ENCODE assay signal across 1 cellular context in the genomic region with DNA sequence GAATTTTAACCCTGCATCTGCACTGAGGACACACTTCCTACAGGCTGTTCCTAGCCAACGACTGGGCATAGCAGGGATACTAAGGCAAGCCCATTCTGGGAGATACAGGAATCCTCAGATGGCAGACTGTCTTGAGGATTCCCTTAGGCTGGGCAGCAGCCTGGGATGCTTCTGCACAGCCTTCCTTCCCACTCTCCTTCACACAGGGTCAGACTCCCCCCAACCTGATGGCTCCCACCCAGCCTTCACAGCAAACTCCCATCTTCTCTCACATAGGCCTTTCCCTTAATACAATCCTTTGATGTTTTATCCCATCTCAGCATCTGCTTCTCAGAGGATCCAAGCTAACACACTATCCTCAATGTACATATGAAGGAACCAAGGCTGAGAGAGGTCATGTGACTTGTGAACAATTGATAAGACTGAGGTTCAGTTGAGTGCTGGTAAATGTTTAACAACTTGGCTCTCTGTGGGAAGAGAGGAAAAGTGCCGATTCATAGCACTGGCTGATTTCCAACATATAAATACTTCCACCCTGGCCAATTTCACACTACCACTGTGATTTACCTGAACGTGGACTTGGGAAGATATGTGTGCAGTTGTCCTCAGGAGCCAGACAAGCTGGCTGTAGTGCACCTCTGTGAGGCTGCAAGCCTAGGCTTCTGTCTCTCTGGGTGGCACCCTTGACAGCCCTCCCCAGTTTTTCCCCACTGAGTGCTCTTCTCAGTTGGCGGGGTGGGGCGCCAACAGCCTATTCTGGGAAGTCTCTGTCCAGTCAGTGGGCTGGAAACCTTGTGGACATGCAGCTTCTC.
TF ChIP-seq lines count a peak whose summit lies in the region.

No MANE protein-coding gene starts in this region.

TF ChIP-seq in HepG2, 621 proteins besides CTCF, POLR2A, EP300 and RAD21 (continued from another document and continues in another):
- TF ChIP-seq, protein P1, sequence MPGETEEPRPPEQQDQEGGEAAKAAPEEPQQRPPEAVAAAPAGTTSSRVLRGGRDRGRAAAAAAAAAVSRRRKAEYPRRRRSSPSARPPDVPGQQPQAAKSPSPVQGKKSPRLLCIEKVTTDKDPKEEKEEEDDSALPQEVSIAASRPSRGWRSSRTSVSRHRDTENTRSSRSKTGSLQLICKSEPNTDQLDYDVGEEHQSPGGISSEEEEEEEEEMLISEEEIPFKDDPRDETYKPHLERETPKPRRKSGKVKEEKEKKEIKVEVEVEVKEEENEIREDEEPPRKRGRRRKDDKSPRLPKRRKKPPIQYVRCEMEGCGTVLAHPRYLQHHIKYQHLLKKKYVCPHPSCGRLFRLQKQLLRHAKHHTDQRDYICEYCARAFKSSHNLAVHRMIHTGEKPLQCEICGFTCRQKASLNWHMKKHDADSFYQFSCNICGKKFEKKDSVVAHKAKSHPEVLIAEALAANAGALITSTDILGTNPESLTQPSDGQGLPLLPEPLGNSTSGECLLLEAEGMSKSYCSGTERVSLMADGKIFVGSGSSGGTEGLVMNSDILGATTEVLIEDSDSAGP (CRISPR knock-in tag; IDR thresholded peaks at IDR 0.05; ENCODE audit: borderline replicate concordance), result peak; percentile 52; the same call in 1 of the 2 replicates
- TF ChIP-seq, protein P2, sequence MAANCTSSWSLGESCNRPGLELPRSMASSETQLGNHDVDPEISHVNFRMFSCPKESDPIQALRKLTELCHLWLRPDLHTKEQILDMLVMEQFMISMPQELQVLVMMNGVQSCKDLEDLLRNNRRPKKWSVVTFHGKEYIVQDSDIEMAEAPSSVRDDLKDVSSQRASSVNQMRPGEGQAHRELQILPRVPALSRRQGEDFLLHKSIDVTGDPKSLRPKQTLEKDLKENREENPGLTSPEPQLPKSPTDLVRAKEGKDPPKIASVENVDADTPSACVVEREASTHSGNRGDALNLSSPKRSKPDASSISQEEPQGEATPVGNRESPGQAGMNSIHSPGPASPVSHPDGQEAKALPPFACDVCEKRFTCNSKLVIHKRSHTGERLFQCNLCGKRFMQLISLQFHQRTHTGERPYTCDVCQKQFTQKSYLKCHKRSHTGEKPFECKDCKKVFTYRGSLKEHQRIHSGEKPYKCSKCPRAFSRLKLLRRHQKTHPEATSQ (CRISPR knock-in tag; IDR thresholded peaks at IDR 0.05; ENCODE audit: borderline replicate concordance), result no peak
- TF ChIP-seq ZNF326 (CRISPR knock-in tag; IDR thresholded peaks at IDR 0.05; ENCODE audit: borderline replicate concordance) (no peak), SOX13 (IDR thresholded peaks at IDR 0.05) (no peak), SOX13 (CRISPR knock-in tag; conservative IDR thresholded peaks at IDR 0.05 in 1 of 2, IDR thresholded peaks at IDR 0.05 in 1 of 2) (peak in 1 of 2 experiments; percentile 78; a peak in 2 of 4 replicates), BCL6 (CRISPR knock-in tag; IDR thresholded peaks at IDR 0.05) (peak; percentile 52), ZNF280B (CRISPR knock-in tag; IDR thresholded peaks at IDR 0.05; ENCODE audit: borderline replicate concordance) (no peak), ZNF331 (CRISPR knock-in tag; IDR thresholded peaks at IDR 0.05) (peak; percentile 8; the same call in 1 of the 2 replicates), ZNF577 (CRISPR knock-in tag; IDR thresholded peaks at IDR 0.05; ENCODE audit: borderline replicate concordance, low read depth) (no peak), ZFP1 (CRISPR knock-in tag; IDR thresholded peaks at IDR 0.05) (no peak), GPN1 (CRISPR knock-in tag; IDR thresholded peaks at IDR 0.05; ENCODE audit: borderline replicate concordance) (no peak), ZNF598 (CRISPR knock-in tag; IDR thresholded peaks at IDR 0.05; ENCODE audit: borderline replicate concordance) (no peak), ZNF20 (CRISPR knock-in tag; IDR thresholded peaks at IDR 0.05) (no peak), PRPF4 (IDR thresholded peaks at IDR 0.05; ENCODE audit: low read depth, low read length, poor library complexity, severe bottlenecking) (no peak), TRIM24 (CRISPR knock-in tag; IDR thresholded peaks at IDR 0.05) (no peak), SP1 (IDR thresholded peaks at IDR 0.05) (no peak), SP1 (CRISPR knock-in tag; IDR thresholded peaks at IDR 0.05) (no peak), MXD1 (CRISPR knock-in tag; IDR thresholded peaks at IDR 0.05) (no peak), TOE1 (CRISPR knock-in tag; IDR thresholded peaks at IDR 0.05) (no peak), GATA4 (IDR thresholded peaks at IDR 0.05; ENCODE audit: borderline replicate concordance, low read depth) (no peak), ONECUT2 (CRISPR knock-in tag; IDR thresholded peaks at IDR 0.05) (no peak), AGO2 (optimal IDR thresholded peaks at IDR 0.05; ENCODE audit: low read depth, low read length) (no peak), ZNF160 (CRISPR knock-in tag; IDR thresholded peaks at IDR 0.05) (no peak), ZMYM4 (CRISPR knock-in tag; IDR thresholded peaks at IDR 0.05) (peak; percentile 83), ZNF292 (CRISPR knock-in tag; IDR thresholded peaks at IDR 0.05; ENCODE audit: borderline replicate concordance, low read depth) (no peak), XBP1 (CRISPR knock-in tag; IDR thresholded peaks at IDR 0.05) (no peak), PITX1 (CRISPR knock-in tag; IDR thresholded peaks at IDR 0.05) (no peak), CBX2 (IDR thresholded peaks at IDR 0.05; ENCODE audit: low read depth, low read length) (no peak), CBX2 (CRISPR knock-in tag; IDR thresholded peaks at IDR 0.05; ENCODE audit: low read depth) (no peak), ARID3A (IDR thresholded peaks at IDR 0.05; ENCODE audit: low read depth, low read length) (peak; percentile 52; the same call in 1 of the 2 replicates), MYC (CRISPR knock-in tag; IDR thresholded peaks at IDR 0.05; ENCODE audit: borderline replicate concordance) (0 out of 2 replicates have a peak, but pooled peaks have one; percentile 17), HNF1B (CRISPR knock-in tag; IDR thresholded peaks at IDR 0.05) (peak; percentile 88)
- TF ChIP-seq, protein P3, sequence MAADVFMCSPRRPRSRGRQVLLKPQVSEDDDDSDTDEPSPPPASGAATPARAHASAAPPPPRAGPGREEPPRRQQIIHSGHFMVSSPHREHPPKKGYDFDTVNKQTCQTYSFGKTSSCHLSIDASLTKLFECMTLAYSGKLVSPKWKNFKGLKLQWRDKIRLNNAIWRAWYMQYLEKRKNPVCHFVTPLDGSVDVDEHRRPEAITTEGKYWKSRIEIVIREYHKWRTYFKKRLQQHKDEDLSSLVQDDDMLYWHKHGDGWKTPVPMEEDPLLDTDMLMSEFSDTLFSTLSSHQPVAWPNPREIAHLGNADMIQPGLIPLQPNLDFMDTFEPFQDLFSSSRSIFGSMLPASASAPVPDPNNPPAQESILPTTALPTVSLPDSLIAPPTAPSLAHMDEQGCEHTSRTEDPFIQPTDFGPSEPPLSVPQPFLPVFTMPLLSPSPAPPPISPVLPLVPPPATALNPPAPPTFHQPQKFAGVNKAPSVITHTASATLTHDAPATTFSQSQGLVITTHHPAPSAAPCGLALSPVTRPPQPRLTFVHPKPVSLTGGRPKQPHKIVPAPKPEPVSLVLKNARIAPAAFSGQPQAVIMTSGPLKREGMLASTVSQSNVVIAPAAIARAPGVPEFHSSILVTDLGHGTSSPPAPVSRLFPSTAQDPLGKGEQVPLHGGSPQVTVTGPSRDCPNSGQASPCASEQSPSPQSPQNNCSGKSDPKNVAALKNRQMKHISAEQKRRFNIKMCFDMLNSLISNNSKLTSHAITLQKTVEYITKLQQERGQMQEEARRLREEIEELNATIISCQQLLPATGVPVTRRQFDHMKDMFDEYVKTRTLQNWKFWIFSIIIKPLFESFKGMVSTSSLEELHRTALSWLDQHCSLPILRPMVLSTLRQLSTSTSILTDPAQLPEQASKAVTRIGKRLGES (CRISPR knock-in tag; IDR thresholded peaks at IDR 0.05; ENCODE audit: borderline replicate concordance), result no peak
- TF ChIP-seq, protein P4, sequence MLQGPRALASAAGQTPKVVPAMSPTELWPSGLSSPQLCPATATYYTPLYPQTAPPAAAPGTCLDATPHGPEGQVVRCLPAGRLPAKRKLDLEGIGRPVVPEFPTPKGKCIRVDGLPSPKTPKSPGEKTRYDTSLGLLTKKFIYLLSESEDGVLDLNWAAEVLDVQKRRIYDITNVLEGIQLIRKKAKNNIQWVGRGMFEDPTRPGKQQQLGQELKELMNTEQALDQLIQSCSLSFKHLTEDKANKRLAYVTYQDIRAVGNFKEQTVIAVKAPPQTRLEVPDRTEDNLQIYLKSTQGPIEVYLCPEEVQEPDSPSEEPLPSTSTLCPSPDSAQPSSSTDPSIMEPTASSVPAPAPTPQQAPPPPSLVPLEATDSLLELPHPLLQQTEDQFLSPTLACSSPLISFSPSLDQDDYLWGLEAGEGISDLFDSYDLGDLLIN (CRISPR knock-in tag; IDR thresholded peaks at IDR 0.05; ENCODE audit: borderline replicate concordance), result no peak
- TF ChIP-seq, protein P5, sequence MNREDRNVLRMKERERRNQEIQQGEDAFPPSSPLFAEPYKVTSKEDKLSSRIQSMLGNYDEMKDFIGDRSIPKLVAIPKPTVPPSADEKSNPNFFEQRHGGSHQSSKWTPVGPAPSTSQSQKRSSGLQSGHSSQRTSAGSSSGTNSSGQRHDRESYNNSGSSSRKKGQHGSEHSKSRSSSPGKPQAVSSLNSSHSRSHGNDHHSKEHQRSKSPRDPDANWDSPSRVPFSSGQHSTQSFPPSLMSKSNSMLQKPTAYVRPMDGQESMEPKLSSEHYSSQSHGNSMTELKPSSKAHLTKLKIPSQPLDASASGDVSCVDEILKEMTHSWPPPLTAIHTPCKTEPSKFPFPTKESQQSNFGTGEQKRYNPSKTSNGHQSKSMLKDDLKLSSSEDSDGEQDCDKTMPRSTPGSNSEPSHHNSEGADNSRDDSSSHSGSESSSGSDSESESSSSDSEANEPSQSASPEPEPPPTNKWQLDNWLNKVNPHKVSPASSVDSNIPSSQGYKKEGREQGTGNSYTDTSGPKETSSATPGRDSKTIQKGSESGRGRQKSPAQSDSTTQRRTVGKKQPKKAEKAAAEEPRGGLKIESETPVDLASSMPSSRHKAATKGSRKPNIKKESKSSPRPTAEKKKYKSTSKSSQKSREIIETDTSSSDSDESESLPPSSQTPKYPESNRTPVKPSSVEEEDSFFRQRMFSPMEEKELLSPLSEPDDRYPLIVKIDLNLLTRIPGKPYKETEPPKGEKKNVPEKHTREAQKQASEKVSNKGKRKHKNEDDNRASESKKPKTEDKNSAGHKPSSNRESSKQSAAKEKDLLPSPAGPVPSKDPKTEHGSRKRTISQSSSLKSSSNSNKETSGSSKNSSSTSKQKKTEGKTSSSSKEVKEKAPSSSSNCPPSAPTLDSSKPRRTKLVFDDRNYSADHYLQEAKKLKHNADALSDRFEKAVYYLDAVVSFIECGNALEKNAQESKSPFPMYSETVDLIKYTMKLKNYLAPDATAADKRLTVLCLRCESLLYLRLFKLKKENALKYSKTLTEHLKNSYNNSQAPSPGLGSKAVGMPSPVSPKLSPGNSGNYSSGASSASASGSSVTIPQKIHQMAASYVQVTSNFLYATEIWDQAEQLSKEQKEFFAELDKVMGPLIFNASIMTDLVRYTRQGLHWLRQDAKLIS (CRISPR knock-in tag; IDR thresholded peaks at IDR 0.05), result no peak
- TF ChIP-seq, protein P6, sequence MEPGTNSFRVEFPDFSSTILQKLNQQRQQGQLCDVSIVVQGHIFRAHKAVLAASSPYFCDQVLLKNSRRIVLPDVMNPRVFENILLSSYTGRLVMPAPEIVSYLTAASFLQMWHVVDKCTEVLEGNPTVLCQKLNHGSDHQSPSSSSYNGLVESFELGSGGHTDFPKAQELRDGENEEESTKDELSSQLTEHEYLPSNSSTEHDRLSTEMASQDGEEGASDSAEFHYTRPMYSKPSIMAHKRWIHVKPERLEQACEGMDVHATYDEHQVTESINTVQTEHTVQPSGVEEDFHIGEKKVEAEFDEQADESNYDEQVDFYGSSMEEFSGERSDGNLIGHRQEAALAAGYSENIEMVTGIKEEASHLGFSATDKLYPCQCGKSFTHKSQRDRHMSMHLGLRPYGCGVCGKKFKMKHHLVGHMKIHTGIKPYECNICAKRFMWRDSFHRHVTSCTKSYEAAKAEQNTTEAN (CRISPR knock-in tag; conservative IDR thresholded peaks at IDR 0.05), result no peak
